ENCODE assay signal across 19 cellular contexts in the genomic region with DNA sequence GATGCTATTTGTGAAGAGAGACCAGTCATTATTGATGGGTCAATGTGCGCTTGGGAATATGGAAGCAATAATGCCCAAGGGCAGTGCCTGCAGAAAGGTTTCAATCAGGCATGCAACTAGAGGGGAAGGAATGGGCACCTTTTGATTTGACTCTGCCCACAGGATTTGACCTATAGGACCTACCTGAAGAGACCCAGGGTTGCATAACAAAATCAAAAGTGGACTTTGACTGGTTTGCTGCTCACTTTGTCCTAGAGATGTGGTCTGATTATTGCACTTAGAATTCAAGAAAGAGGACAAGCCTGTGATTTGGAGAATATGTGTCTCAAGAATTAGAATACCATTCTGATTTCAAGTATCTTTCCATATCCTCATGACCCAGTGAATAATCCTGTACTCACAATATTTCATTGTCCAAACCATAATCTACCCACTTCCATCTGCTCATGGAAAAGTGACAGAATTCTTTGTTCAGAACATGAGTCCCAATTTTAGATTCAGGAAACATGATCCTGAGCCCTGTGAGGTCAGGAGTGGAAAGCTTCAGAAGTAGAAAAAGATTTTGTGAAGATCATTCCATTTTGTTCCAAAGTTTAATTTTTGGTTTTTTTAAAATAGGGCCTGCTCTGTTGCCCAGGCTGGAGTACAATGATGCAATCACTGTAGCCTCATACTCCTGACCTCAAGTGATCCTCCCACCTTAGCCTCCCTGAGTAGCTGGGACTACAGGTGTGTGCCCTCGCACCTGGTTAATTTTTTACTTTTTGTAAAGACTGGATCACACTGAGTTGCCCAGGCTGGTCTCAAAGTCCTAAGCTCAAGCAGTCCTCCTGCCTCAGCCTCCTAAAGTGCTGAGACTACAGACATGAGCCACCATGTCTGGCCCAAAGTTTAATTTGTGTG.
"Had no signal": no experiment of that assay in that cellular context is flagged by ENCODE, and none has a peak within 500 bp of the region (broad histone marks: within the 10 kb centered on the region; RNA-seq: fewer than 3 reads in every experiment).

No MANE protein-coding gene starts in this region.

- H3K4me3 Mint-ChIP-seq: activated B cell treated with CpG ODN at 0.5 μM for 24 hours; activated T-cell treated with anti-CD3 and anti-CD28 coated beads, Interleukin-2, amount 50 U/mL, for 72 hours; natural killer cell had no signal

- H3K4me1 Mint-ChIP-seq: activated B cell treated with CpG ODN at 0.5 μM for 24 hours, natural killer cell had no signal

- H3K27ac ChIP-seq: body of pancreas, colonic mucosa, hepatocyte, neutrophil had no signal

- H3K27me3 ChIP-seq: body of pancreas, colonic mucosa, hepatocyte, tibial nerve, uterus had no signal

- H3K9me3 ChIP-seq: body of pancreas, colonic mucosa, neutrophil, tibial nerve, uterus had no signal

- FAIRE-seq: TTC549 had no signal

- H3K4me1 ChIP-seq: colonic mucosa, uterus had no signal

- H3K36me3 ChIP-seq: colonic mucosa, neutrophil, tibial nerve, uterus had no signal

- H3K4me2 ChIP-seq: hepatocyte had no signal

- H3K79me2 ChIP-seq: hepatocyte had no signal

- ATAC-seq: activated naive CD4-positive, alpha-beta T cell treated with anti-CD3 and anti-CD28 coated beads, Interleukin-2, amount 50 U/mL, for 72 hours; activated T-cell treated with anti-CD3 and anti-CD28 coated beads, Interleukin-2, amount 50 U/mL, for 72 hours; body of pancreas; natural killer cell had no signal

- H3K27ac Mint-ChIP-seq: activated B cell treated with CpG ODN at 0.5 μM for 24 hours; activated T-cell treated with anti-CD3 and anti-CD28 coated beads, Interleukin-2, amount 50 U/mL, for 72 hours; natural killer cell had no signal

- DNase-seq: activated B cell treated with CpG ODN at 0.5 μM for 24 hours; activated CD4-positive, alpha-beta T cell treated with anti-CD3 and anti-CD28 coated beads for 48 hours; activated CD8-positive, alpha-beta memory T cell treated with anti-CD3 and anti-CD28 coated beads, Interleukin-2, amount 50 U/mL, for 48 hours; activated gamma-delta T cell; activated T-cell treated with anti-CD3 and anti-CD28 coated beads, Interleukin-2, amount 50 U/mL, for 72 hours; body of pancreas; central memory CD4-positive, alpha-beta T cell; colonic mucosa; effector CD8-positive, alpha-beta T cell; natural killer cell; stimulated activated CD4-positive, alpha-beta T cell treated with anti-CD3 and anti-CD28 coated beads, Interleukin-4, amount 100 ng/mL, for 24 hours; stimulated activated naive CD4-positive, alpha-beta T cell; substantia nigra; uterus had no signal

- H3K4me3 ChIP-seq: body of pancreas, colonic mucosa, hepatocyte, tibial nerve, uterus had no signal

- H3K36me3 Mint-ChIP-seq: activated naive CD4-positive, alpha-beta T cell treated with anti-CD3 and anti-CD28 coated beads, Interleukin-2, amount 50 U/mL, for 72 hours; natural killer cell had no signal

- H3K9me3 Mint-ChIP-seq: activated B cell treated with CpG ODN at 0.5 μM for 24 hours; activated naive CD4-positive, alpha-beta T cell treated with anti-CD3 and anti-CD28 coated beads, Interleukin-2, amount 50 U/mL, for 72 hours; activated T-cell treated with anti-CD3 and anti-CD28 coated beads, Interleukin-2, amount 50 U/mL, for 72 hours; natural killer cell had no signal

- H2AFZ ChIP-seq: hepatocyte had no signal
